1 cellular context compared by ENCODE assay signal in genomic region chr2:175181104-175181876, GRCh38.
TF ChIP-seq lines count a peak whose summit lies in the region.

TSS of gene ATP5MC3 (minus strand) at chr2:175181710. CDS start at chr2:175181393, 317 bp downstream.

TF ChIP-seq in HepG2, 621 proteins besides CTCF, POLR2A, EP300 and RAD21 (continued from another document and continues in another):
- TF ChIP-seq ZNF713 (CRISPR knock-in tag; IDR thresholded peaks at IDR 0.05) (0 out of 2 replicates have a peak, but pooled peaks have one; percentile 55), SUZ12 (IDR thresholded peaks at IDR 0.05; ENCODE audit: low read depth, low read length) (no peak), ZSCAN25 (CRISPR knock-in tag; IDR thresholded peaks at IDR 0.05) (peak; percentile 82), HNF1B (CRISPR knock-in tag; IDR thresholded peaks at IDR 0.05) (peak; percentile 60), PAF1 (CRISPR knock-in tag; IDR thresholded peaks at IDR 0.05) (no peak), CREB3 (CRISPR knock-in tag; IDR thresholded peaks at IDR 0.05) (no peak), ZSCAN30 (CRISPR knock-in tag; IDR thresholded peaks at IDR 0.05) (no peak), ZFP1 (CRISPR knock-in tag; IDR thresholded peaks at IDR 0.05) (peak; percentile 92; the same call in 1 of the 2 replicates), ZNF496 (CRISPR knock-in tag; IDR thresholded peaks at IDR 0.05; ENCODE audit: insufficient replicate concordance) (no peak), ZNF333 (CRISPR knock-in tag; IDR thresholded peaks at IDR 0.05; ENCODE audit: borderline replicate concordance) (peak; percentile 43; the same call in 1 of the 2 replicates), ZNF784 (CRISPR knock-in tag; IDR thresholded peaks at IDR 0.05; ENCODE audit: borderline replicate concordance) (peak; percentile 84), ZNF441 (CRISPR knock-in tag; IDR thresholded peaks at IDR 0.05; ENCODE audit: borderline replicate concordance) (peak; percentile 49), SNAPC5 (CRISPR knock-in tag; IDR thresholded peaks at IDR 0.05; ENCODE audit: borderline replicate concordance) (peak; percentile 60; the same call in 1 of the 2 replicates), TMF1 (CRISPR knock-in tag; IDR thresholded peaks at IDR 0.05; ENCODE audit: low read depth) (peak; percentile 93), GLMP (CRISPR knock-in tag; IDR thresholded peaks at IDR 0.05; ENCODE audit: borderline replicate concordance) (no peak), MYNN (CRISPR knock-in tag; IDR thresholded peaks at IDR 0.05; ENCODE audit: low read depth) (peak; percentile 92; the same call in 1 of the 2 replicates), CSRNP2 (CRISPR knock-in tag; conservative IDR thresholded peaks at IDR 0.05; ENCODE audit: low read depth) (no peak), ZBTB2 (CRISPR knock-in tag; IDR thresholded peaks at IDR 0.05; ENCODE audit: low read depth) (peak; percentile 40; the same call in 1 of the 2 replicates), ZNF547 (CRISPR knock-in tag; IDR thresholded peaks at IDR 0.05) (peak; percentile 85; the same call in 1 of the 2 replicates), ZNF773 (CRISPR knock-in tag; IDR thresholded peaks at IDR 0.05; ENCODE audit: borderline replicate concordance) (0 out of 2 replicates have a peak, but pooled peaks have one; percentile 70), ZMAT3 (CRISPR knock-in tag; conservative IDR thresholded peaks at IDR 0.05) (no peak; the same call in 1 of the 2 replicates), TBX2 (CRISPR knock-in tag; IDR thresholded peaks at IDR 0.05; ENCODE audit: borderline replicate concordance) (peak; percentile 74), KDM6A (CRISPR knock-in tag; IDR thresholded peaks at IDR 0.05; ENCODE audit: low read depth) (no peak), ZNF558 (CRISPR knock-in tag; IDR thresholded peaks at IDR 0.05; ENCODE audit: borderline replicate concordance) (peak; percentile 80; the same call in 1 of the 2 replicates), ZNF569 (CRISPR knock-in tag; IDR thresholded peaks at IDR 0.05; ENCODE audit: borderline replicate concordance) (peak; percentile 97; the same call in 1 of the 2 replicates), TSC22D2 (CRISPR knock-in tag; IDR thresholded peaks at IDR 0.05; ENCODE audit: borderline replicate concordance) (peak; percentile 98), ZBTB20 (CRISPR knock-in tag; IDR thresholded peaks at IDR 0.05; ENCODE audit: borderline replicate concordance, low read depth) (peak; percentile 35; the same call in 1 of the 2 replicates), ZIK1 (CRISPR knock-in tag; IDR thresholded peaks at IDR 0.05; ENCODE audit: borderline replicate concordance, low read depth) (peak; percentile 89; the same call in 1 of the 2 replicates), ZNF616 (CRISPR knock-in tag; IDR thresholded peaks at IDR 0.05; ENCODE audit: low read depth) (peak; percentile 36; the same call in 1 of the 2 replicates), ZSCAN9 (CRISPR knock-in tag; IDR thresholded peaks at IDR 0.05; ENCODE audit: borderline replicate concordance) (peak; percentile 88), ZBTB44 (CRISPR knock-in tag; IDR thresholded peaks at IDR 0.05) (peak; percentile 79; the same call in 1 of the 2 replicates), HDAC2 (CRISPR knock-in tag; IDR thresholded peaks at IDR 0.05) (peak; percentile 85), KLF16 (CRISPR knock-in tag; IDR thresholded peaks at IDR 0.05) (no peak), SETDB1 (CRISPR knock-in tag; IDR thresholded peaks at IDR 0.05; ENCODE audit: borderline replicate concordance) (0 out of 2 replicates have a peak, but pooled peaks have one; percentile 14), CEBPB (IDR thresholded peaks at IDR 0.05; ENCODE audit: borderline replicate concordance, low read depth, low read length) (peak; percentile 57; the same call in 1 of the 2 replicates), THAP7 (CRISPR knock-in tag; IDR thresholded peaks at IDR 0.05) (peak; percentile 41; the same call in 1 of the 2 replicates), SKIL (CRISPR knock-in tag; IDR thresholded peaks at IDR 0.05; ENCODE audit: borderline replicate concordance) (no peak), KLF9 (CRISPR knock-in tag; IDR thresholded peaks at IDR 0.05; ENCODE audit: low read depth) (peak; percentile 37; the same call in 1 of the 2 replicates), ZNF234 (CRISPR knock-in tag; conservative IDR thresholded peaks at IDR 0.05) (0 out of 2 replicates have a peak, but pooled peaks have one; percentile 30), ZNF431 (CRISPR knock-in tag; IDR thresholded peaks at IDR 0.05; ENCODE audit: borderline replicate concordance, low read depth) (peak; percentile 86; the same call in 1 of the 2 replicates), FOXA1 (IDR thresholded peaks at IDR 0.05) (no peak), FOXA1 (CRISPR knock-in tag; IDR thresholded peaks at IDR 0.05) (peak; percentile 52), TFDP1 (CRISPR knock-in tag; IDR thresholded peaks at IDR 0.05; ENCODE audit: borderline replicate concordance) (peak; percentile 80), NFIB (CRISPR knock-in tag; IDR thresholded peaks at IDR 0.05; ENCODE audit: borderline replicate concordance) (no peak), TGIF2 (CRISPR knock-in tag; IDR thresholded peaks at IDR 0.05) (peak; percentile 17; the same call in 1 of the 2 replicates), FUBP1 (CRISPR knock-in tag; IDR thresholded peaks at IDR 0.05; ENCODE audit: borderline replicate concordance) (no peak), ZBTB38 (CRISPR knock-in tag; IDR thresholded peaks at IDR 0.05) (peak; percentile 46; the same call in 1 of the 2 replicates), ZNF235 (CRISPR knock-in tag; IDR thresholded peaks at IDR 0.05; ENCODE audit: borderline replicate concordance) (peak; percentile 96), ZNF253 (CRISPR knock-in tag; IDR thresholded peaks at IDR 0.05; ENCODE audit: borderline replicate concordance) (no peak), IKZF1 (IDR thresholded peaks at IDR 0.05) (no peak)
